ENCODE assay signal across 1 cellular context in the genomic region with DNA sequence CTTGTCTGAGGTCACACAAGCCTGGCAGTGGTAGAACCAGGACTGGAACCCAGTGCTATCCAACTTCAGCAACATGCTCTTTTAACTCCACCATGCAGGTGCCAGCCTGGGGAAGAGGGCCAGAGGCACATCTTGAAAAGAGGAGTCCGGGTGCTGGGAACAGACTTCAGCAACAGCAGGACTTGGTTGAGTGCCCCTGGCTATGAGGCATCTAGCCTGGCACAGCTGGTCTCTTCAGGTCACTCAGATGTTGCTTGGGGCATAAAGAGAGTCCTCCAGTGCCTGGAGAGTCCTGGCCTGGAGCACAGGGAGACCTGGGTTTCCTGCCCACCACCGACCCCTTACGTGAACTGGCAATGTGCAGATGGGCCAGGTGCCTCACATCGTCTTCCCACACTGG.
TF ChIP-seq lines count a peak whose summit lies in the region.

No MANE protein-coding gene starts in this region.

TF ChIP-seq in H1, 55 proteins besides CTCF, POLR2A, EP300 and RAD21:
- no peak for TF ChIP-seq ATF2 (IDR thresholded peaks at IDR 0.05; ENCODE audit: low read length)
- no peak for TF ChIP-seq NANOG (IDR thresholded peaks at IDR 0.05; ENCODE audit: insufficient read depth, low read depth, low read length, poor library complexity, severe bottlenecking)
- no peak for TF ChIP-seq HDAC6 (IDR thresholded peaks at IDR 0.05; ENCODE audit: low read depth, low read length)
- TF ChIP-seq KDM5A (IDR thresholded peaks at IDR 0.05; ENCODE audit: low read length): no peak
- TF ChIP-seq TAF7 (optimal IDR thresholded peaks at IDR 0.05; ENCODE audit: borderline replicate concordance, low read depth, low read length): no peak
- no peak for TF ChIP-seq SP1 (IDR thresholded peaks at IDR 0.05; ENCODE audit: low read depth, low read length)
- TF ChIP-seq EGR1 (IDR thresholded peaks at IDR 0.05; ENCODE audit: borderline replicate concordance, low read depth, low read length): no peak
- TF ChIP-seq SIN3A (conservative IDR thresholded peaks at IDR 0.05 in 1 of 2, IDR thresholded peaks at IDR 0.05 in 1 of 2; ENCODE audit: low read depth in 1 of 2, low read length in 2 of 2): no peak
- TF ChIP-seq KDM4A (IDR thresholded peaks at IDR 0.05; ENCODE audit: low read depth, low read length, severe bottlenecking): no peak
- TF ChIP-seq, protein P1, sequence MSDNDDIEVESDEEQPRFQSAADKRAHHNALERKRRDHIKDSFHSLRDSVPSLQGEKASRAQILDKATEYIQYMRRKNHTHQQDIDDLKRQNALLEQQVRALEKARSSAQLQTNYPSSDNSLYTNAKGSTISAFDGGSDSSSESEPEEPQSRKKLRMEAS (IDR thresholded peaks at IDR 0.05): no peak
- TF ChIP-seq BCL11A (IDR thresholded peaks at IDR 0.05; ENCODE audit: low read depth in 2 of 2, low read length in 2 of 2): no peak
- no peak for TF ChIP-seq TAF1 (IDR thresholded peaks at IDR 0.05; ENCODE audit: low read depth, low read length)
- TF ChIP-seq JUN (IDR thresholded peaks at IDR 0.05; ENCODE audit: low read depth, low read length): no peak
- no peak for TF ChIP-seq GTF2F1 (IDR thresholded peaks at IDR 0.05; ENCODE audit: borderline replicate concordance, low read depth, low read length)
- TF ChIP-seq BACH1 (IDR thresholded peaks at IDR 0.05; ENCODE audit: low read length): no peak
TF ChIP-seq in H1: peak in this region for 0.
